ENCODE assay signal across 1 cellular context in genomic region chr7:47580175-47580701, GRCh38.
TF ChIP-seq lines count a peak whose summit lies in the region.

No MANE protein-coding gene starts in this region.

TF ChIP-seq in H1, 55 proteins besides CTCF, POLR2A, EP300 and RAD21 (continued from another document):
- no peak for TF ChIP-seq SIN3A (conservative IDR thresholded peaks at IDR 0.05 in 1 of 2, IDR thresholded peaks at IDR 0.05 in 1 of 2; ENCODE audit: low read depth in 1 of 2, low read length in 2 of 2)
